1 cellular context compared by ENCODE assay signal in the genomic region with DNA sequence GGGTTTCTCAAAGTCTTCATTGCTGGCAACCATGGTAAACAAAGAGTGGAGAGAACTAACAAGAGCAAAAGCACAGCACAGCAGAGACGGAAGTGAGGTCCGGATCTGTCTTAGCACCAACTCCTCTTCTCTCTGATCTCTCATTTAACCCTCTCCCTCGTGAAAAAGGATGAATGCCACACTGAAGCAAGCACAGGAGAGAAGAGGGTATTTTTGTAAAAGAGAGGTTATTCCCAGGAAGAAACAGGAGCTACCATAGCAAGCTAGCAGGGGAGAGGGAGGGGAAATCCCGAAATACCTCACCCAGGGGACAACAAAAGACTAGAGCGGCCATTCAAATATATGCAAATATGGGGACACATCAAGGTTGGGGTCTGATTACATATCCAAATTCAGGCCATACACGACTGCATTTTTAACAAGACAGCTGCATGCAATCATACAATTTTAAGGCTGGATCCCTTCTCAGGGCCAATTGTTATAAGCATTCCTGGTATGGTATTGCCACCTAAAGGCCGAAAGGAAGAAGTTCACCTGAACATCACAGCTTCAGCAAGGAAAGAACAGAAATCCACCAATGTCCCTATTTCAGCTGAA.
TF ChIP-seq lines count a peak whose summit lies in the region.

No MANE protein-coding gene starts in this region.

TF ChIP-seq in endothelial cell of umbilical vein, 7 proteins besides CTCF, POLR2A, EP300 and RAD21 (continued from another document):
- TF ChIP-seq, protein P1, sequence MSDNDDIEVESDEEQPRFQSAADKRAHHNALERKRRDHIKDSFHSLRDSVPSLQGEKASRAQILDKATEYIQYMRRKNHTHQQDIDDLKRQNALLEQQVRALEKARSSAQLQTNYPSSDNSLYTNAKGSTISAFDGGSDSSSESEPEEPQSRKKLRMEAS (IDR thresholded peaks at IDR 0.05; ENCODE audit: insufficient read depth, insufficient read length) = no peak
